20 cellular contexts compared by ENCODE assay signal in the genomic region with DNA sequence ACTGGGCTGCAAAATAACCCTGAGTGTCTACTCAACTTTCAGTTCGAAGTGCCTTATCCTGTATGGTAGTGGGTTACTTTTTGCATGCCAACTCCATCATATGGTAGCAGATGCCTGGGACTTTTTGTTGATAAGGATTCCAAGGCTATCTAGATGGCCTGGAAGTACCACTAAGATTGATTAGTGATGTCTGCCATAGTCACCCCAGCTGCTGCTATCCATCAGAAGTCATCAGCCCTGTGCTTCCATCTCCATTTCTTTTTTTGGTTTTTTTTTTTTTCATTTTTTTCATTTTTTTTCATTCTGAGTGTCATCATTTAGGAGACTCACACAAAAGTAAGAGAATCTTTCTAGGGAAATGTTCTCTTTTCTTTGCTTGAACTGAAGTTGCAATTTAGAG.
DNase-seq lines count a peak whose midpoint lies in the region; ATAC-seq, FAIRE-seq and TF ChIP-seq lines count a peak whose summit lies in the region.
"Had no signal": no experiment of that assay in that cellular context is flagged by ENCODE, and none has a peak within 500 bp of the region (broad histone marks: within the 10 kb centered on the region; RNA-seq: fewer than 3 reads in every experiment).

No MANE protein-coding gene starts in this region.

- TF ChIP-seq POLR2A in HepG2 (IDR thresholded peaks at IDR 0.05; ENCODE audit: insufficient read depth in 1 of 2, low read depth in 2 of 2, low read length in 2 of 2), result no peak
- TF ChIP-seq POLR2A in right lobe of liver (IDR thresholded peaks at IDR 0.05), result no peak

- no peak overlapping the region for H3K4me2 ChIP-seq in HepG2 (ENCODE audit: low read depth, low read length)
- H3K4me2 ChIP-seq: KMS-11 had no signal

- BruUV-seq in HepG2 (replicated peaks; lab: Mats Ljungman, UMichigan), result no TSS peak

- no peak overlapping the region for H3K27ac ChIP-seq in HepG2 (ENCODE audit: extremely low read length, insufficient read depth, low read length)
- H3K27ac ChIP-seq in right lobe of liver, result no peak overlapping the region
- H3K27ac ChIP-seq in SJCRH30, result no peak overlapping the region
- H3K27ac ChIP-seq: KMS-11 had no signal

- H2AFZ ChIP-seq in HepG2 (ENCODE audit: low read length), result no peak overlapping the region

- no peak for TF ChIP-seq EP300 in HepG2 (IDR thresholded peaks at IDR 0.05; ENCODE audit: low read depth in 2 of 2, low read length in 2 of 2)
- TF ChIP-seq EP300 in HepG2 (CRISPR knock-in tag; IDR thresholded peaks at IDR 0.05; ENCODE audit: borderline replicate concordance), result no peak

- H3K79me2 ChIP-seq in HepG2 (ENCODE audit: insufficient read depth, low read length), result no peaks in the 10 kb centered on the region

- H3K36me3 ChIP-seq in HepG2 (replicated peaks in 1 of 2; ENCODE audit: control insufficient read depth in 1 of 2, insufficient read depth in 2 of 2, low read length in 2 of 2) (no peaks in the 10 kb centered on the region; a peak in 1 of 5 replicates), right lobe of liver (no peaks in the 10 kb centered on the region), SJCRH30 (no peaks in the 10 kb centered on the region)
- H3K36me3 ChIP-seq: BE2C, HAP-1 had no signal

- no peak for TF ChIP-seq CTCF in HepG2 (CRISPR knock-in tag; IDR thresholded peaks at IDR 0.05)
- TF ChIP-seq CTCF in right lobe of liver (IDR thresholded peaks at IDR 0.05), result no peak

- FAIRE-seq in HepG2 (lab: Jason Lieb, UNC), result peak; percentile 64
- FAIRE-seq: GM12892, GM18507 had no signal

- in situ Hi-C loops in HepG2 (cut with HindIII; ENCODE audit: extremely low pct_ligation_motif_present, low pct_unique_long_range_greater_than_20kb), result loop anchor here (10.0 kb wide), 1 partner anchor 503 kb away; no protein-coding TSS in a partner anchor

- no peak for TF ChIP-seq RAD21 in HepG2 (CRISPR knock-in tag; IDR thresholded peaks at IDR 0.05)

- ATAC-seq in HepG2, result no peak
- no peak for ATAC-seq in right lobe of liver
- ATAC-seq in GM18519 (IDR thresholded peaks at IDR 0.05; ENCODE audit: low FRiP score, unreplicated experiment), result no peak

- H3K9ac ChIP-seq in HepG2 (ENCODE audit: insufficient read depth, low read depth, low read length), result no peak overlapping the region
- H3K9ac ChIP-seq: KMS-11 had no signal

- POLR2A ChIA-PET in HepG2 (lab: Yijun Ruan, JAX), result no interaction called here

- DNase-seq in HepG2 (ENCODE audit: low spot score), result no peak
- no peak for DNase-seq in right lobe of liver
- peak; percentile 63 to 73 for DNase-seq in SJCRH30
- peak; percentile 76 for DNase-seq in myocyte (ENCODE audit: low read depth)
- no peak for DNase-seq in NCI-H446 (lab: John Stamatoyannopoulos, UW)
- DNase-seq in GM19240 (ENCODE audit: insufficient read length, low spot score), result no peak
- DNase-seq: ACHN; BE2C; C1 segment of cervical spinal cord; CD4-positive, CD25-positive, alpha-beta regulatory T cell; CD8-positive, alpha-beta memory T cell; COR-L47; DMS153; DMS79; GDM1 had no signal

- CTCF ChIA-PET in HepG2 (lab: Yijun Ruan, JAX; ENCODE audit: low intra/inter-chr PET ratio, low total read pairs), result no interaction called here

- H3K27me3 ChIP-seq in HepG2 (ENCODE audit: control insufficient read depth in 1 of 2, insufficient read depth in 2 of 2, low read length in 2 of 2) (no peaks in the 10 kb centered on the region), right lobe of liver (no peaks in the 10 kb centered on the region), SJCRH30 (no peaks in the 10 kb centered on the region)
- H3K27me3 ChIP-seq: BE2C had no signal

- H3K9me3 ChIP-seq in HepG2 (ENCODE audit: low read length) (no peaks in the 10 kb centered on the region), right lobe of liver (no peaks in the 10 kb centered on the region), SJCRH30 (replicated peaks) (no peaks in the 10 kb centered on the region)
- H3K9me3 ChIP-seq: BE2C, HAP-1 had no signal

- no peaks in the 10 kb centered on the region for H4K20me1 ChIP-seq in HepG2 (ENCODE audit: insufficient read depth, low read length)

- H3K4me3 ChIP-seq in HepG2 (replicated peaks in 1 of 3; ENCODE audit: insufficient read depth in 1 of 3, low read depth in 2 of 3, low read length in 3 of 3) (no peak overlapping the region), right lobe of liver (no peak overlapping the region), SJCRH30 (no peak overlapping the region)
- H3K4me3 ChIP-seq: HAP-1 had no signal

- intact Hi-C loops in HepG2 (cut with micrococcal nuclease; ENCODE audit: unreplicated experiment), result loop anchor here (5.0 to 10.0 kb wide), 2 partner anchors 203 to 366 kb away; no protein-coding TSS in a partner anchor
- intact Hi-C loops in right lobe of liver (cut with DNase I), result no loop called here

- WGBS in HepG2 (ENCODE audit: low lambda C conversion rate), result 93% methylated on average over 1 of the region's 1 CpG
- WGBS in right lobe of liver (ENCODE audit: insufficient coverage, low coverage, low lambda C conversion rate, missing lambda C conversion rate), result 50% methylated on average over 1 of the region's 1 CpG

- peaks cover 11% of the 10 kb centered on the region for H3K4me1 ChIP-seq in HepG2 (ENCODE audit: insufficient read depth, low read length)
- H3K4me1 ChIP-seq in right lobe of liver, result no peaks in the 10 kb centered on the region
- no peaks in the 10 kb centered on the region; the same call in 1 of the 2 replicates for H3K4me1 ChIP-seq in SJCRH30
- H3K4me1 ChIP-seq: HAP-1 had no signal

TF ChIP-seq in HepG2, 621 proteins besides CTCF, POLR2A, EP300 and RAD21 (continues in another document):
- no peak for TF ChIP-seq FOXM1 (CRISPR knock-in tag; IDR thresholded peaks at IDR 0.05)
- TF ChIP-seq, protein P1, sequence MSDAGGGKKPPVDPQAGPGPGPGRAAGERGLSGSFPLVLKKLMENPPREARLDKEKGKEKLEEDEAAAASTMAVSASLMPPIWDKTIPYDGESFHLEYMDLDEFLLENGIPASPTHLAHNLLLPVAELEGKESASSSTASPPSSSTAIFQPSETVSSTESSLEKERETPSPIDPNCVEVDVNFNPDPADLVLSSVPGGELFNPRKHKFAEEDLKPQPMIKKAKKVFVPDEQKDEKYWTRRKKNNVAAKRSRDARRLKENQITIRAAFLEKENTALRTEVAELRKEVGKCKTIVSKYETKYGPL (CRISPR knock-in tag; IDR thresholded peaks at IDR 0.05), result no peak
- TF ChIP-seq ARID2 (CRISPR knock-in tag; IDR thresholded peaks at IDR 0.05; ENCODE audit: borderline replicate concordance), result no peak
- no peak for TF ChIP-seq MYNN (CRISPR knock-in tag; IDR thresholded peaks at IDR 0.05; ENCODE audit: low read depth)
- TF ChIP-seq THAP11 (CRISPR knock-in tag; IDR thresholded peaks at IDR 0.05), result no peak
- TF ChIP-seq, protein P2, sequence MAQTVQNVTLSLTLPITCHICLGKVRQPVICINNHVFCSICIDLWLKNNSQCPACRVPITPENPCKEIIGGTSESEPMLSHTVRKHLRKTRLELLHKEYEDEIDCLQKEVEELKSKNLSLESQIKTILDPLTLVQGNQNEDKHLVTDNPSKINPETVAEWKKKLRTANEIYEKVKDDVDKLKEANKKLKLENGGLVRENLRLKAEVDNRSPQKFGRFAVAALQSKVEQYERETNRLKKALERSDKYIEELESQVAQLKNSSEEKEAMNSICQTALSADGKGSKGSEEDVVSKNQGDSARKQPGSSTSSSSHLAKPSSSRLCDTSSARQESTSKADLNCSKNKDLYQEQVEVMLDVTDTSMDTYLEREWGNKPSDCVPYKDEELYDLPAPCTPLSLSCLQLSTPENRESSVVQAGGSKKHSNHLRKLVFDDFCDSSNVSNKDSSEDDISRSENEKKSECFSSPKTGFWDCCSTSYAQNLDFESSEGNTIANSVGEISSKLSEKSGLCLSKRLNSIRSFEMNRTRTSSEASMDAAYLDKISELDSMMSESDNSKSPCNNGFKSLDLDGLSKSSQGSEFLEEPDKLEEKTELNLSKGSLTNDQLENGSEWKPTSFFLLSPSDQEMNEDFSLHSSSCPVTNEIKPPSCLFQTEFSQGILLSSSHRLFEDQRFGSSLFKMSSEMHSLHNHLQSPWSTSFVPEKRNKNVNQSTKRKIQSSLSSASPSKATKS (CRISPR knock-in tag; IDR thresholded peaks at IDR 0.05), result no peak
- TF ChIP-seq, protein P3, sequence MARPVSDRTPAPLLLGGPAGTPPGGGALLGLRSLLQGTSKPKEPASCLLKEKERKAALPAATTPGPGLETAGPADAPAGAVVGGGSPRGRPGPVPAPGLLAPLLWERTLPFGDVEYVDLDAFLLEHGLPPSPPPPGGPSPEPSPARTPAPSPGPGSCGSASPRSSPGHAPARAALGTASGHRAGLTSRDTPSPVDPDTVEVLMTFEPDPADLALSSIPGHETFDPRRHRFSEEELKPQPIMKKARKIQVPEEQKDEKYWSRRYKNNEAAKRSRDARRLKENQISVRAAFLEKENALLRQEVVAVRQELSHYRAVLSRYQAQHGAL (CRISPR knock-in tag; IDR thresholded peaks at IDR 0.05; ENCODE audit: not compliant biosample characterization), result no peak
- no peak for TF ChIP-seq MIER2 (CRISPR knock-in tag; IDR thresholded peaks at IDR 0.05)
- TF ChIP-seq, protein P4, sequence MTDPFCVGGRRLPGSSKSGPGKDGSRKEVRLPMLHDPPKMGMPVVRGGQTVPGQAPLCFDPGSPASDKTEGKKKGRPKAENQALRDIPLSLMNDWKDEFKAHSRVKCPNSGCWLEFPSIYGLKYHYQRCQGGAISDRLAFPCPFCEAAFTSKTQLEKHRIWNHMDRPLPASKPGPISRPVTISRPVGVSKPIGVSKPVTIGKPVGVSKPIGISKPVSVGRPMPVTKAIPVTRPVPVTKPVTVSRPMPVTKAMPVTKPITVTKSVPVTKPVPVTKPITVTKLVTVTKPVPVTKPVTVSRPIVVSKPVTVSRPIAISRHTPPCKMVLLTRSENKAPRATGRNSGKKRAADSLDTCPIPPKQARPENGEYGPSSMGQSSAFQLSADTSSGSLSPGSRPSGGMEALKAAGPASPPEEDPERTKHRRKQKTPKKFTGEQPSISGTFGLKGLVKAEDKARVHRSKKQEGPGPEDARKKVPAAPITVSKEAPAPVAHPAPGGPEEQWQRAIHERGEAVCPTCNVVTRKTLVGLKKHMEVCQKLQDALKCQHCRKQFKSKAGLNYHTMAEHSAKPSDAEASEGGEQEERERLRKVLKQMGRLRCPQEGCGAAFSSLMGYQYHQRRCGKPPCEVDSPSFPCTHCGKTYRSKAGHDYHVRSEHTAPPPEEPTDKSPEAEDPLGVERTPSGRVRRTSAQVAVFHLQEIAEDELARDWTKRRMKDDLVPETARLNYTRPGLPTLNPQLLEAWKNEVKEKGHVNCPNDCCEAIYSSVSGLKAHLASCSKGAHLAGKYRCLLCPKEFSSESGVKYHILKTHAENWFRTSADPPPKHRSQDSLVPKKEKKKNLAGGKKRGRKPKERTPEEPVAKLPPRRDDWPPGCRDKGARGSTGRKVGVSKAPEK (CRISPR knock-in tag; IDR thresholded peaks at IDR 0.05; ENCODE audit: borderline replicate concordance), result no peak
- no peak for TF ChIP-seq PITX1 (CRISPR knock-in tag; IDR thresholded peaks at IDR 0.05)

Comparison
In these comparisons a context has a peak if more than half of its experiments do, and no peak if none do; other contexts are left out.
1. DNase-seq: peak in SJCRH30 (2 of 2) and myocyte (single experiment); none in HepG2 (single experiment), right lobe of liver (0 of 3), NCI-H446 (0 of 2) and GM19240 (single experiment).